ENCODE assay signal across 1 cellular context in the genomic region with DNA sequence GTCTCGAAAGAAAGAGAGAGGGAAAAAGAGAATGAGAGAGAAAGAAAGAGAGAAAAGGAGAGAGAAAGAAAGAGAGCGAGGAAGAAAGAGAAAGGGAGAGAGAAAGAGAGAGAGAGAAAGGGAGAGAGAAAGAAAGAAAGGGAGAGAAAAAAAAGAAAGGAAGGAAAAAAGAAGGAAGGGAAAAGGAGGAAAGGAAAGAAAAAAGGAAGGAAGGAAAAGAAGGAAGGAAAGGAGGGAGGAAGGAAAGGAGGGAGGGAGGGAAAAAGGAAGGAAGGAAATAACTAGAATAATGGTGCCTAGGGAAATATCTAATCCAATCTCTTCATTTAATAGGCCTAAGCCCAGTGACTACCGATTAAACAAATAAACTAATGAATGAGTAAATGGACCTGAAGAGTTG.
A peak's percentile ranks its signal among the peaks of the same experiment; 100 is the strongest.
TF ChIP-seq lines count a peak whose summit lies in the region.

No MANE protein-coding gene starts in this region.

TF ChIP-seq in K562, 482 proteins besides CTCF, POLR2A, EP300 and RAD21 (continued from another document):
- TF ChIP-seq, protein P1, sequence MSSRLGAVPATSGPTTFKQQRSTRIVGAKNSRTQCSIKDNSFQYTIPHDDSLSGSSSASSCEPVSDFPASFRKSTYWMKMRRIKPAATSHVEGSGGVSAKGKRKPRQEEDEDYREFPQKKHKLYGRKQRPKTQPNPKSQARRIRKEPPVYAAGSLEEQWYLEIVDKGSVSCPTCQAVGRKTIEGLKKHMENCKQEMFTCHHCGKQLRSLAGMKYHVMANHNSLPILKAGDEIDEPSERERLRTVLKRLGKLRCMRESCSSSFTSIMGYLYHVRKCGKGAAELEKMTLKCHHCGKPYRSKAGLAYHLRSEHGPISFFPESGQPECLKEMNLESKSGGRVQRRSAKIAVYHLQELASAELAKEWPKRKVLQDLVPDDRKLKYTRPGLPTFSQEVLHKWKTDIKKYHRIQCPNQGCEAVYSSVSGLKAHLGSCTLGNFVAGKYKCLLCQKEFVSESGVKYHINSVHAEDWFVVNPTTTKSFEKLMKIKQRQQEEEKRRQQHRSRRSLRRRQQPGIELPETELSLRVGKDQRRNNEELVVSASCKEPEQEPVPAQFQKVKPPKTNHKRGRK (tag; IDR thresholded peaks at IDR 0.05): peak; percentile 90
- TF ChIP-seq, protein P2, sequence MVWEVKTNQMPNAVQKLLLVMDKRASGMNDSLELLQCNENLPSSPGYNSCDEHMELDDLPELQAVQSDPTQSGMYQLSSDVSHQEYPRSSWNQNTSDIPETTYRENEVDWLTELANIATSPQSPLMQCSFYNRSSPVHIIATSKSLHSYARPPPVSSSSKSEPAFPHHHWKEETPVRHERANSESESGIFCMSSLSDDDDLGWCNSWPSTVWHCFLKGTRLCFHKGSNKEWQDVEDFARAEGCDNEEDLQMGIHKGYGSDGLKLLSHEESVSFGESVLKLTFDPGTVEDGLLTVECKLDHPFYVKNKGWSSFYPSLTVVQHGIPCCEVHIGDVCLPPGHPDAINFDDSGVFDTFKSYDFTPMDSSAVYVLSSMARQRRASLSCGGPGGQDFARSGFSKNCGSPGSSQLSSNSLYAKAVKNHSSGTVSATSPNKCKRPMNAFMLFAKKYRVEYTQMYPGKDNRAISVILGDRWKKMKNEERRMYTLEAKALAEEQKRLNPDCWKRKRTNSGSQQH (CRISPR knock-in tag; IDR thresholded peaks at IDR 0.05): 0 out of 2 replicates have a peak, but pooled peaks have one; percentile 14
- no peak for TF ChIP-seq EP400 (IDR thresholded peaks at IDR 0.05)
- TF ChIP-seq ZNF561 (CRISPR knock-in tag; conservative IDR thresholded peaks at IDR 0.05): no peak
- TF ChIP-seq MAFG (tag; conservative IDR thresholded peaks at IDR 0.05): no peak
- TF ChIP-seq, protein P3, sequence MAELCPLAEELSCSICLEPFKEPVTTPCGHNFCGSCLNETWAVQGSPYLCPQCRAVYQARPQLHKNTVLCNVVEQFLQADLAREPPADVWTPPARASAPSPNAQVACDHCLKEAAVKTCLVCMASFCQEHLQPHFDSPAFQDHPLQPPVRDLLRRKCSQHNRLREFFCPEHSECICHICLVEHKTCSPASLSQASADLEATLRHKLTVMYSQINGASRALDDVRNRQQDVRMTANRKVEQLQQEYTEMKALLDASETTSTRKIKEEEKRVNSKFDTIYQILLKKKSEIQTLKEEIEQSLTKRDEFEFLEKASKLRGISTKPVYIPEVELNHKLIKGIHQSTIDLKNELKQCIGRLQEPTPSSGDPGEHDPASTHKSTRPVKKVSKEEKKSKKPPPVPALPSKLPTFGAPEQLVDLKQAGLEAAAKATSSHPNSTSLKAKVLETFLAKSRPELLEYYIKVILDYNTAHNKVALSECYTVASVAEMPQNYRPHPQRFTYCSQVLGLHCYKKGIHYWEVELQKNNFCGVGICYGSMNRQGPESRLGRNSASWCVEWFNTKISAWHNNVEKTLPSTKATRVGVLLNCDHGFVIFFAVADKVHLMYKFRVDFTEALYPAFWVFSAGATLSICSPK (IDR thresholded peaks at IDR 0.05; ENCODE audit: borderline replicate concordance): no peak
- no peak for TF ChIP-seq PHF20 (IDR thresholded peaks at IDR 0.05; ENCODE audit: partially characterized antibody)
- TF ChIP-seq MTA2 (IDR thresholded peaks at IDR 0.05; ENCODE audit: low read depth): no peak
- TF ChIP-seq, protein P4, sequence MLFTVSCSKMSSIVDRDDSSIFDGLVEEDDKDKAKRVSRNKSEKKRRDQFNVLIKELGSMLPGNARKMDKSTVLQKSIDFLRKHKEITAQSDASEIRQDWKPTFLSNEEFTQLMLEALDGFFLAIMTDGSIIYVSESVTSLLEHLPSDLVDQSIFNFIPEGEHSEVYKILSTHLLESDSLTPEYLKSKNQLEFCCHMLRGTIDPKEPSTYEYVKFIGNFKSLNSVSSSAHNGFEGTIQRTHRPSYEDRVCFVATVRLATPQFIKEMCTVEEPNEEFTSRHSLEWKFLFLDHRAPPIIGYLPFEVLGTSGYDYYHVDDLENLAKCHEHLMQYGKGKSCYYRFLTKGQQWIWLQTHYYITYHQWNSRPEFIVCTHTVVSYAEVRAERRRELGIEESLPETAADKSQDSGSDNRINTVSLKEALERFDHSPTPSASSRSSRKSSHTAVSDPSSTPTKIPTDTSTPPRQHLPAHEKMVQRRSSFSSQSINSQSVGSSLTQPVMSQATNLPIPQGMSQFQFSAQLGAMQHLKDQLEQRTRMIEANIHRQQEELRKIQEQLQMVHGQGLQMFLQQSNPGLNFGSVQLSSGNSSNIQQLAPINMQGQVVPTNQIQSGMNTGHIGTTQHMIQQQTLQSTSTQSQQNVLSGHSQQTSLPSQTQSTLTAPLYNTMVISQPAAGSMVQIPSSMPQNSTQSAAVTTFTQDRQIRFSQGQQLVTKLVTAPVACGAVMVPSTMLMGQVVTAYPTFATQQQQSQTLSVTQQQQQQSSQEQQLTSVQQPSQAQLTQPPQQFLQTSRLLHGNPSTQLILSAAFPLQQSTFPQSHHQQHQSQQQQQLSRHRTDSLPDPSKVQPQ (CRISPR knock-in tag; IDR thresholded peaks at IDR 0.05; ENCODE audit: borderline replicate concordance): no peak
TF ChIP-seq in K562: peak in this region for 2.
